ENCODE assay signal across 8 cellular contexts in genomic region chr19:5130371-5131030, GRCh38.
DNase-seq lines count a peak whose midpoint lies in the region; ATAC-seq and TF ChIP-seq lines count a peak whose summit lies in the region.

No MANE protein-coding gene starts in this region.

- no peaks in the 10 kb centered on the region for H3K9me3 Mint-ChIP-seq in activated CD8-positive, alpha-beta memory T cell treated with anti-CD3 and anti-CD28 coated beads, Interleukin-2, amount 10 ng/mL, durations not matched to agents 7 days and 5 days (ENCODE audit: low read depth)
- H3K9me3 Mint-ChIP-seq in osteocyte (ENCODE audit: unreplicated experiment), result no peaks in the 10 kb centered on the region

- H3K4me3 Mint-ChIP-seq in activated CD8-positive, alpha-beta memory T cell treated with anti-CD3 and anti-CD28 coated beads, Interleukin-2, amount 10 ng/mL, durations not matched to agents 7 days and 5 days, result peak overlapping the region; percentile 53
- no peak overlapping the region for H3K4me3 Mint-ChIP-seq in osteocyte (ENCODE audit: unreplicated experiment)

- DNase-seq in activated CD8-positive, alpha-beta memory T cell treated with anti-CD3 and anti-CD28 coated beads, Interleukin-2, amount 10 ng/mL, durations not matched to agents 7 days and 5 days, result peak; percentile 71
- DNase-seq in osteocyte (ENCODE audit: extremely low spot score, unreplicated experiment), result no peak
- DNase-seq in HuH-7 (ENCODE audit: low spot score), result no peak
- DNase-seq in medulla oblongata (ENCODE audit: extremely low spot score), result no peak
- DNase-seq in AG08396 (ENCODE audit: low spot score), result no peak
- DNase-seq in epidermal melanocyte (ENCODE audit: insufficient read length, low spot score), result no peak

- peaks cover 24% of the 10 kb centered on the region for H3K4me1 Mint-ChIP-seq in activated CD8-positive, alpha-beta memory T cell treated with anti-CD3 and anti-CD28 coated beads, Interleukin-2, amount 10 ng/mL, durations not matched to agents 7 days and 5 days
- peaks cover 28% of the 10 kb centered on the region for H3K4me1 Mint-ChIP-seq in osteocyte (ENCODE audit: unreplicated experiment)

- H3K36me3 Mint-ChIP-seq in activated CD8-positive, alpha-beta memory T cell treated with anti-CD3 and anti-CD28 coated beads, Interleukin-2, amount 10 ng/mL, durations not matched to agents 7 days and 5 days, result no peaks in the 10 kb centered on the region
- H3K36me3 Mint-ChIP-seq in osteocyte (ENCODE audit: unreplicated experiment), result peaks cover 3% of the 10 kb centered on the region

- ATAC-seq in GM18870 (IDR thresholded peaks at IDR 0.05; ENCODE audit: unreplicated experiment) (peak; percentile 39), HG03108 (IDR thresholded peaks at IDR 0.05; ENCODE audit: unreplicated experiment) (peak; percentile 32)
- peak; percentile 63 for ATAC-seq in activated CD8-positive, alpha-beta memory T cell treated with anti-CD3 and anti-CD28 coated beads, Interleukin-2, amount 10 ng/mL, durations not matched to agents 7 days and 5 days

- CTCF ChIA-PET in activated CD8-positive, alpha-beta memory T cell treated with anti-CD3 and anti-CD28 coated beads, Interleukin-2, amount 10 ng/mL, durations not matched to agents 7 days and 5 days (lab: Charles Lee), result interaction anchor here (1.2 kb wide), 1 partner anchor 20 kb away, joined by 3 read pairs; no protein-coding TSS in a partner anchor

- TF ChIP-seq CTCF in osteocyte (IDR thresholded peaks at IDR 0.05), result no peak

- H3K27ac Mint-ChIP-seq in activated CD8-positive, alpha-beta memory T cell treated with anti-CD3 and anti-CD28 coated beads, Interleukin-2, amount 10 ng/mL, durations not matched to agents 7 days and 5 days, result peak overlapping the region; percentile 84
- peak overlapping the region; percentile 60 for H3K27ac Mint-ChIP-seq in osteocyte (ENCODE audit: unreplicated experiment)

- H3K27me3 Mint-ChIP-seq in activated CD8-positive, alpha-beta memory T cell treated with anti-CD3 and anti-CD28 coated beads, Interleukin-2, amount 10 ng/mL, durations not matched to agents 7 days and 5 days, result no peaks in the 10 kb centered on the region
- H3K27me3 Mint-ChIP-seq in osteocyte (ENCODE audit: unreplicated experiment), result no peaks in the 10 kb centered on the region
